ENCODE assay signal across 29 cellular contexts in the genomic region with DNA sequence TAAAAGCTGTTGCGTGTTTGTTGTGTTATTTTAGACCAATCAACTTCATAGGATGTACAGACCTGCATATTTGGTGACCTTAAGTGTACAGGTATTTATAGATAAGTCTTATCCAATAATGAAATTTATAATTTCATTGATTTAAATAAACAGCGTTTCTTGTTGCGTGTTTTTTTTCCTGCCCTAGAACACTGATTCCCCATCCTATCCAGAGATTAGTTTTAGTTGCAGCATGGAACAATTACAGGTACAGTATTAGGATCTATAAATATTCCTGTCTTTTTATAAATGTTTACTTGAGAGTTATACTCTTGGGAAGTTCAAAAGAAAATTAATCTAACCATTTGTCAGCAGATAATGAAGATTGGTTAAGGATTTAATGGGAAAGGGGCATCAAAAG. TPM values are rescaled to one million over a fixed set of nuclear protein-coding genes. Genes with fewer than 3 reads are reported as not detected.
DNase-seq lines count a peak whose midpoint lies in the region; ATAC-seq and TF ChIP-seq lines count a peak whose summit lies in the region.
"Had no signal": no experiment of that assay in that cellular context is flagged by ENCODE, and none has a peak within 500 bp of the region (broad histone marks: within the 10 kb centered on the region; RNA-seq: fewer than 3 reads in every experiment).

No MANE protein-coding gene starts in this region.

- H3K9me3 ChIP-seq in mammary epithelial cell (replicated peaks; ENCODE audit: insufficient read depth, low read length) (no peaks in the 10 kb centered on the region), Loucy (ENCODE audit: insufficient read depth, low read depth, low read length) (no peaks in the 10 kb centered on the region), right atrium auricular region (no peaks in the 10 kb centered on the region)
- H3K9me3 ChIP-seq: heart right ventricle, Peyer's patch, sigmoid colon, stomach, transverse colon had no signal

- no peak overlapping the region for H3K9ac ChIP-seq in mammary epithelial cell (ENCODE audit: insufficient read depth, low read length)
- H3K9ac ChIP-seq in Loucy (ENCODE audit: low read depth, low read length, poor library complexity, severe bottlenecking) = peak overlapping the region; percentile 94
- H3K9ac ChIP-seq: neural progenitor cell had no signal

- H3K4me2 ChIP-seq in mammary epithelial cell (ENCODE audit: insufficient read depth, low read depth, low read length) (no peak overlapping the region), Loucy (ENCODE audit: low read depth, low read length, poor library complexity, severe bottlenecking) (peak overlapping the region; percentile 77)
- H3K4me2 ChIP-seq: neural progenitor cell had no signal

- CTCF ChIA-PET in MCF 10A (lab: Yijun Ruan, JAX) = interaction anchor here (0.9 to 1.4 kb wide), 2 partner anchors 325 to 328 kb away, joined by 3 to 4 read pairs; no protein-coding TSS in a partner anchor
- CTCF ChIA-PET in mammary epithelial cell (lab: Charles Lee; ENCODE audit: low non-redundant PET) = no interaction called here

- BruUV-seq in MCF 10A (replicated peaks; lab: Mats Ljungman, UMichigan) = no TSS peak
- BruUV-seq in mammary epithelial cell (replicated peaks; lab: Mats Ljungman, UMichigan) = no TSS peak

- H3K27ac ChIP-seq in mammary epithelial cell (ENCODE audit: insufficient read depth, low read depth, low read length) (no peak overlapping the region), right atrium auricular region (no peak overlapping the region)
- H3K27ac ChIP-seq: foreskin keratinocyte, heart right ventricle, neural progenitor cell, Peyer's patch, stomach had no signal

- H3K4me1 ChIP-seq in mammary epithelial cell (ENCODE audit: insufficient read depth, low read length) (peaks cover 16% of the 10 kb centered on the region), Loucy (ENCODE audit: insufficient read depth, low read length, poor library complexity, severe bottlenecking) (peaks cover 15% of the 10 kb centered on the region), right atrium auricular region (peaks cover 0 to 43% of the 10 kb centered on the region in 2 donors)

- no peaks in the 10 kb centered on the region for H3F3A ChIP-seq in Loucy (ENCODE audit: low read depth)

- H3K27ac Mint-ChIP-seq in MCF 10A (ENCODE audit: low read depth, unreplicated experiment) (no peak overlapping the region), brain (peak overlapping the region in 1 of 5 experiments; percentile 93)
- H3K27ac Mint-ChIP-seq in stimulated activated effector memory CD8-positive, alpha-beta T cell treated with anti-CD3 and anti-CD28 coated beads, Interleukin-12 subunit alpha, Interleukin-12 subunit beta, amount 100 ng/mL, for 72 hours = no peak overlapping the region
- H3K27ac Mint-ChIP-seq: neural progenitor cell had no signal

- dilution Hi-C loops in mammary epithelial cell (cut with HindIII; ENCODE audit: low sequenced_read_pairs) = no loop called here

- peaks cover 23% of the 10 kb centered on the region for H3K4me1 Mint-ChIP-seq in MCF 10A (ENCODE audit: insufficient read depth, unreplicated experiment)
- H3K4me1 Mint-ChIP-seq in brain = peaks cover 66% of the 10 kb centered on the region
- peaks cover 32% of the 10 kb centered on the region for H3K4me1 Mint-ChIP-seq in stimulated activated effector memory CD8-positive, alpha-beta T cell treated with anti-CD3 and anti-CD28 coated beads, Interleukin-12 subunit alpha, Interleukin-12 subunit beta, amount 100 ng/mL, for 72 hours

- H3K36me3 ChIP-seq in mammary epithelial cell (ENCODE audit: insufficient read depth, low read length) = no peaks in the 10 kb centered on the region
- 0 out of 2 replicates have a peak, but pooled peaks cover 5% of the 10 kb centered on the region for H3K36me3 ChIP-seq in Loucy (ENCODE audit: insufficient read depth, low read length)
- H3K36me3 ChIP-seq in right atrium auricular region = no peaks in the 10 kb centered on the region
- H3K36me3 ChIP-seq: heart right ventricle, neural progenitor cell, Peyer's patch, sigmoid colon, stomach, transverse colon had no signal

- H3K36me3 Mint-ChIP-seq in MCF 10A (ENCODE audit: insufficient read depth, unreplicated experiment) (peaks cover 4% of the 10 kb centered on the region), brain (peaks cover 5% of the 10 kb centered on the region)
- peaks cover 48% of the 10 kb centered on the region for H3K36me3 Mint-ChIP-seq in stimulated activated effector memory CD8-positive, alpha-beta T cell treated with anti-CD3 and anti-CD28 coated beads, Interleukin-12 subunit alpha, Interleukin-12 subunit beta, amount 100 ng/mL, for 72 hours

- H3K4me3 ChIP-seq in mammary epithelial cell (replicated peaks in 1 of 3; ENCODE audit: insufficient read depth in 1 of 3, low read depth in 2 of 3, low read length in 3 of 3) (no peak overlapping the region), Loucy (ENCODE audit: low read length, poor library complexity, severe bottlenecking) (peak overlapping the region; percentile 80), right atrium auricular region (no peak overlapping the region)
- H3K4me3 ChIP-seq: heart right ventricle, neural progenitor cell, Peyer's patch, sigmoid colon, stomach, transverse colon had no signal

- 93% methylated on average over 3 of the region's 3 CpGs for WGBS in mammary epithelial cell (ENCODE audit: low coverage, missing lambda C conversion rate)

- intact Hi-C loops in MCF 10A (cut with micrococcal nuclease) (loop anchor here (5.0 kb wide), 1 partner anchor 109 kb away; no protein-coding TSS in a partner anchor), mammary epithelial cell (cut with micrococcal nuclease) (loop anchor here (5.0 to 10.0 kb wide), 3 partner anchors 316 to 821 kb away; partner anchors contain the start of genes DNAJC1 and SKIDA1), left ventricle myocardium superior (cut with micrococcal nuclease) (loop anchor here (5.0 to 10.0 kb wide), 2 partner anchors 66 to 94 kb away; no protein-coding TSS in a partner anchor)

- no peaks in the 10 kb centered on the region for H4K20me1 ChIP-seq in mammary epithelial cell (ENCODE audit: insufficient read depth, low read length)
- peaks cover 19% of the 10 kb centered on the region for H4K20me1 ChIP-seq in Loucy (ENCODE audit: insufficient read depth, low read length, poor library complexity, severe bottlenecking)

- in situ Hi-C loops in mammary epithelial cell (cut with MboI; ENCODE audit: low sequenced_read_pairs in 2 of 2) = loop anchor here in 1 of 2 donors (10.0 kb wide), 1 partner anchor 314 kb away; the partner anchor contains the start of gene DNAJC1

- no peak for DNase-seq in MCF 10A (ENCODE audit: unreplicated experiment)
- no peak for DNase-seq in mammary epithelial cell
- DNase-seq in stimulated activated effector memory CD8-positive, alpha-beta T cell treated with anti-CD3 and anti-CD28 coated beads, Interleukin-12 subunit alpha, Interleukin-12 subunit beta, amount 100 ng/mL, for 72 hours (ENCODE audit: low spot score in 2 of 2) = no peak
- DNase-seq in right atrium auricular region (ENCODE audit: low spot score) = no peak
- no peak for DNase-seq in left ventricle myocardium superior
- DNase-seq: activated CD4-positive, alpha-beta T cell treated with anti-CD3 and anti-CD28 coated beads, Interleukin-2, amount 50 U/mL, for 48 hours; activated naive CD4-positive, alpha-beta T cell; amygdala; DMS 273 treated with DMSO at 0.1 percent for 48 hours; effector memory CD4-positive, alpha-beta T cell; foreskin keratinocyte; heart right ventricle; IMR-90; left colon; NCI-H146; NCI-H510A treated with DMSO at 0.1 percent for 48 hours; Peyer's patch; sigmoid colon; stomach; transverse colon had no signal

- no peak for ATAC-seq in stimulated activated effector memory CD8-positive, alpha-beta T cell treated with anti-CD3 and anti-CD28 coated beads, Interleukin-12 subunit alpha, Interleukin-12 subunit beta, amount 100 ng/mL, for 72 hours
- ATAC-seq in GM21723 (IDR thresholded peaks at IDR 0.05; ENCODE audit: unreplicated experiment) = no peak
- ATAC-seq in left ventricle myocardium superior = no peak
- ATAC-seq: esophagus mucosa, foreskin keratinocyte, HCT116, heart right ventricle, left colon had no signal

- POLR2A ChIA-PET in MCF 10A (lab: Yijun Ruan, JAX) = interaction anchor here (0.5 to 8.0 kb wide), 6 partner anchors 88 to 1057 kb away, joined by 3 to 239 read pairs (median 32); partner anchors contain the start of gene DNAJC1

- H2AFZ ChIP-seq in mammary epithelial cell (ENCODE audit: low read depth, low read length) = no peak overlapping the region
- no peak overlapping the region for H2AFZ ChIP-seq in Loucy (ENCODE audit: low read length)
- H2AFZ ChIP-seq: neural progenitor cell had no signal

- peaks cover 23% of the 10 kb centered on the region for H3K79me2 ChIP-seq in mammary epithelial cell (ENCODE audit: insufficient read depth, low read length)
- H3K79me2 ChIP-seq in Loucy (ENCODE audit: insufficient read depth, low read length) = peaks cover 83% of the 10 kb centered on the region

- H3K9me3 Mint-ChIP-seq in MCF 10A (ENCODE audit: unreplicated experiment) (no peaks in the 10 kb centered on the region), brain (peaks cover 0 to 13% (median 0%) of the 10 kb centered on the region in 5 experiments)
- H3K9me3 Mint-ChIP-seq in stimulated activated effector memory CD8-positive, alpha-beta T cell treated with anti-CD3 and anti-CD28 coated beads, Interleukin-12 subunit alpha, Interleukin-12 subunit beta, amount 100 ng/mL, for 72 hours = no peaks in the 10 kb centered on the region

- H3K27me3 Mint-ChIP-seq in MCF 10A (ENCODE audit: insufficient read depth, unreplicated experiment) (peaks cover 11% of the 10 kb centered on the region), brain (peaks cover 82% of the 10 kb centered on the region)

- no peaks in the 10 kb centered on the region for H3K9me2 ChIP-seq in Loucy (replicated peaks; ENCODE audit: low read depth, low read length)

- H3K4me3 Mint-ChIP-seq in MCF 10A (ENCODE audit: unreplicated experiment) (peak overlapping the region; percentile 85), brain (peak overlapping the region; percentile 36 to 98 (median 93))
- peak overlapping the region; percentile 87 for H3K4me3 Mint-ChIP-seq in stimulated activated effector memory CD8-positive, alpha-beta T cell treated with anti-CD3 and anti-CD28 coated beads, Interleukin-12 subunit alpha, Interleukin-12 subunit beta, amount 100 ng/mL, for 72 hours

- TF ChIP-seq CTCF in MCF 10A (IDR thresholded peaks at IDR 0.05; ENCODE audit: unreplicated experiment) (no peak), mammary epithelial cell (conservative IDR thresholded peaks at IDR 0.05 in 1 of 2, IDR thresholded peaks at IDR 0.05 in 1 of 2; ENCODE audit: extremely low read depth in 1 of 2, insufficient read depth in 1 of 2, low read depth in 1 of 2, low read length in 2 of 2) (no peak), Loucy (conservative IDR thresholded peaks at IDR 0.05; ENCODE audit: low read length) (no peak), brain (conservative IDR thresholded peaks at IDR 0.05) (no peak), right atrium auricular region (IDR thresholded peaks at IDR 0.05) (no peak)

- H3K27me3 ChIP-seq in mammary epithelial cell (ENCODE audit: insufficient read depth, low read length) = peaks cover 12% of the 10 kb centered on the region
- H3K27me3 ChIP-seq in Loucy (ENCODE audit: insufficient read depth, low read length, poor library complexity, severe bottlenecking) = peaks cover 8% of the 10 kb centered on the region
- peaks cover 0 to 4% of the 10 kb centered on the region in 2 donors for H3K27me3 ChIP-seq in right atrium auricular region
- H3K27me3 ChIP-seq: Peyer's patch had no signal

RNA-seq across cellular contexts. Expression of gene BMI1, which starts 2.1 kb away (rescaled TPM):
- total RNA-seq in MCF 10A (2022) (78.0 and 80.1 TPM in 2 replicates), mammary epithelial cell (10 to 100 TPM; 35.5 to 42.0 TPM), right atrium auricular region (10 to 100 TPM; 34.7 to 40.7 TPM), left ventricle myocardium superior (38.8 TPM)
- polyA plus RNA-seq in mammary epithelial cell (19.0 TPM), brain (ENCODE audit: insufficient read depth, low read depth, low replicate concordance) (32.5 TPM)
- 90.3 TPM for polyA minus RNA-seq in mammary epithelial cell

RNA-seq across cellular contexts. Expression of gene COMMD3, which starts 2.6 kb away (rescaled TPM):
- total RNA-seq in MCF 10A (2022) (69.4 and 73.4 TPM in 2 replicates), mammary epithelial cell (10 to 100 TPM; 26.7 to 48.5 TPM), right atrium auricular region (100 to 1,000 TPM in 1 of 2 donors, 10 to 100 TPM in 1; 28.5 to 141 TPM), left ventricle myocardium superior (83.5 TPM)
- polyA plus RNA-seq in mammary epithelial cell (22.5 TPM), brain (ENCODE audit: insufficient read depth, low read depth, low replicate concordance) (64.7 TPM)
- polyA minus RNA-seq in mammary epithelial cell = 16.0 TPM

RNA-seq across cellular contexts. Expression of gene SPAG6, which starts 26.5 kb away (rescaled TPM):
- total RNA-seq in MCF 10A (2022) (not detected in 2 replicates), mammary epithelial cell (not detected), right atrium auricular region (not detected), left ventricle myocardium superior (not detected)
- polyA plus RNA-seq in mammary epithelial cell (not detected), brain (ENCODE audit: insufficient read depth, low read depth, low replicate concordance) (16.3 TPM)
- not detected for polyA minus RNA-seq in mammary epithelial cell
- total RNA-seq: bronchial epithelial cell, esophagus mucosa, foreskin keratinocyte, heart right ventricle, IMR-90, left colon, Peyer's patch, posterior vena cava, sigmoid colon, stomach, transverse colon had no signal
- polyA plus RNA-seq: AG04450, foreskin keratinocyte, IMR-90, stomach had no signal
